ENCODE assay signal across 8 cellular contexts in genomic region chr3:129992781-129993180, GRCh38. TPM values are rescaled to one million over a fixed set of nuclear protein-coding genes. Genes with fewer than 3 reads are reported as not detected.
A peak's percentile ranks its signal among the peaks of the same experiment; 100 is the strongest.
DNase-seq lines count a peak whose midpoint lies in the region; ATAC-seq and TF ChIP-seq lines count a peak whose summit lies in the region.

No MANE protein-coding gene starts in this region.

- H3K9me3 ChIP-seq in left ventricle myocardium inferior (replicated peaks) (peaks cover 4% of the 10 kb centered on the region), upper lobe of right lung (no peaks in the 10 kb centered on the region)

- ATAC-seq in left ventricle myocardium superior (no peak), upper lobe of right lung (peak; percentile 25)
- no peak for ATAC-seq in activated T-cell treated with anti-CD3 and anti-CD28 coated beads, Interleukin-2, amount 50 U/mL, for 4 hours

- DNase-seq in left ventricle myocardium inferior (no peak), left ventricle myocardium superior (no peak), SK-MEL-5 (ENCODE audit: low read depth, low spot score) (peak; percentile 53), fibroblast of villous mesenchyme (ENCODE audit: low read depth) (peak; percentile 5), upper lobe of right lung (peak; percentile 43), NCI-H524 treated with DMSO at 0.1 percent for 48 hours (lab: John Stamatoyannopoulos, UW) (no peak), cerebellar nuclear complex (lab: John Stamatoyannopoulos, UW) (no peak)
- DNase-seq in activated T-cell treated with anti-CD3 and anti-CD28 coated beads, Interleukin-2, amount 50 U/mL, for 4 hours, result no peak

- TF ChIP-seq CTCF in left ventricle myocardium inferior (IDR thresholded peaks at IDR 0.05; ENCODE audit: borderline replicate concordance) (peak; percentile 38), fibroblast of villous mesenchyme (IDR thresholded peaks at IDR 0.05; ENCODE audit: insufficient read depth, low read depth, low read length) (peak; percentile 54), upper lobe of right lung (IDR thresholded peaks at IDR 0.05) (peak; percentile 16)

- H3K4me1 ChIP-seq in left ventricle myocardium inferior, result no peaks in the 10 kb centered on the region
- no peaks in the 10 kb centered on the region for H3K4me1 ChIP-seq in upper lobe of right lung

- H3K36me3 ChIP-seq in left ventricle myocardium inferior, result no peaks in the 10 kb centered on the region
- H3K36me3 ChIP-seq in upper lobe of right lung, result no peaks in the 10 kb centered on the region

- H3K4me3 Mint-ChIP-seq in activated T-cell treated with anti-CD3 and anti-CD28 coated beads, Interleukin-2, amount 50 U/mL, for 4 hours, result no peak overlapping the region

- in situ Hi-C loops in SK-MEL-5 (cut with HindIII; ENCODE audit: low pct_unique_long_range_greater_than_20kb, low sequenced_read_pairs), result no loop called here

- no peaks in the 10 kb centered on the region for H3K36me3 Mint-ChIP-seq in activated T-cell treated with anti-CD3 and anti-CD28 coated beads, Interleukin-2, amount 50 U/mL, for 4 hours (ENCODE audit: insufficient read depth)

- peaks cover 11% of the 10 kb centered on the region for H3K27me3 Mint-ChIP-seq in activated T-cell treated with anti-CD3 and anti-CD28 coated beads, Interleukin-2, amount 50 U/mL, for 4 hours (ENCODE audit: low read depth)

- intact Hi-C loops in left ventricle myocardium inferior (cut with micrococcal nuclease), result no loop called here
- intact Hi-C loops in left ventricle myocardium superior (cut with micrococcal nuclease), result no loop called here
- intact Hi-C loops in upper lobe of right lung (cut with DNase I), result no loop called here

- H3K27ac ChIP-seq in left ventricle myocardium inferior (replicated peaks) (no peak overlapping the region), upper lobe of right lung (no peak overlapping the region)

- H3K4me3 ChIP-seq in left ventricle myocardium inferior (no peak overlapping the region), fibroblast of villous mesenchyme (ENCODE audit: low read depth, low read length) (no peak overlapping the region), upper lobe of right lung (no peak overlapping the region)

- H3K9me3 Mint-ChIP-seq in activated T-cell treated with anti-CD3 and anti-CD28 coated beads, Interleukin-2, amount 50 U/mL, for 4 hours, result peaks cover 3% of the 10 kb centered on the region

- H3K27me3 ChIP-seq in left ventricle myocardium inferior (ENCODE audit: low read depth), result peaks cover 40% of the 10 kb centered on the region
- H3K27me3 ChIP-seq in upper lobe of right lung, result no peaks in the 10 kb centered on the region

- no peaks in the 10 kb centered on the region for H3K4me1 Mint-ChIP-seq in activated T-cell treated with anti-CD3 and anti-CD28 coated beads, Interleukin-2, amount 50 U/mL, for 4 hours (ENCODE audit: low read depth)

RNA-seq across cellular contexts. Expression of gene TRH, which starts 18.3 kb away (rescaled TPM):
- total RNA-seq in left ventricle myocardium inferior (not detected), left ventricle myocardium superior (not detected), fibroblast of villous mesenchyme (not detected in 2 replicates), upper lobe of right lung (not detected)
- total RNA-seq in SK-MEL-5 (2014; rRNA removed; shearing (Covaris generic)), result not detected in 2 replicates
- not detected in 2 replicates for polyA plus RNA-seq in SK-MEL-5 (2015; cell fraction: cytosol; rRNA removed)
- not detected in 2 replicates for polyA plus RNA-seq in SK-MEL-5 (2015; cell fraction: nucleus; rRNA removed)
- total RNA-seq in activated T-cell treated with anti-CD3 and anti-CD28 coated beads, Interleukin-2, amount 50 U/mL, for 4 hours, result not detected

Comparison
In these comparisons a context has a peak if more than half of its experiments do, and no peak if none do; other contexts are left out.
1. DNase-seq: peak in SK-MEL-5 (single experiment), fibroblast of villous mesenchyme (single experiment) and upper lobe of right lung (single experiment); none in left ventricle myocardium inferior (single experiment), left ventricle myocardium superior (single experiment), NCI-H524 treated with DMSO at 0.1 percent for 48 hours (single experiment), cerebellar nuclear complex (0 of 2) and activated T-cell treated with anti-CD3 and anti-CD28 coated beads, Interleukin-2, amount 50 U/mL, for 4 hours (single experiment).
2. Peak in every context shown above with its lines, with median percentiles within 50 percentile points of each other: CTCF ChIP-seq.